ENCODE assay signal across 9 cellular contexts in genomic region chrX:154799554-154800348, GRCh38. TPM values are rescaled to one million over a fixed set of nuclear protein-coding genes. Genes with fewer than 3 reads are reported as not detected.
DNase-seq lines count a peak whose midpoint lies in the region; ATAC-seq, FAIRE-seq and TF ChIP-seq lines count a peak whose summit lies in the region.
"Had no signal": no experiment of that assay in that cellular context is flagged by ENCODE, and none has a peak within 500 bp of the region (broad histone marks: within the 10 kb centered on the region; RNA-seq: fewer than 3 reads in every experiment).

No MANE protein-coding gene starts in this region.

- H3K27me3 ChIP-seq in bronchial epithelial cell (ENCODE audit: control insufficient read depth, insufficient read depth, low read length): no peaks in the 10 kb centered on the region
- no peaks in the 10 kb centered on the region for H3K27me3 ChIP-seq in prostate gland (replicated peaks; ENCODE audit: insufficient read depth)
- H3K27me3 ChIP-seq: uterus had no signal

- no peak overlapping the region for H3K4me3 ChIP-seq in bronchial epithelial cell (ENCODE audit: low read depth, low read length)
- no peak overlapping the region for H3K4me3 ChIP-seq in prostate gland
- H3K4me3 ChIP-seq: uterus had no signal

- FAIRE-seq in GM19239 (lab: Jason Lieb, UNC) (peak; percentile 60), bronchial epithelial cell (lab: Jason Lieb, UNC) (no peak)

- no peak overlapping the region for H3K27ac ChIP-seq in prostate gland
- H3K27ac ChIP-seq: uterus had no signal

- intact Hi-C loops in prostate gland (cut with DNase I): no loop called here

- WGBS in prostate gland: 29% methylated on average over 8 of the region's 9 CpGs

- no peak for TF ChIP-seq CTCF in bronchial epithelial cell (IDR thresholded peaks at IDR 0.05; ENCODE audit: insufficient read depth, low read length, severe bottlenecking)
- TF ChIP-seq CTCF in prostate gland (IDR thresholded peaks at IDR 0.05): no peak

- H3K36me3 ChIP-seq in bronchial epithelial cell (ENCODE audit: control insufficient read depth, insufficient read depth, low read length): no peaks in the 10 kb centered on the region
- H3K36me3 ChIP-seq in prostate gland: no peaks in the 10 kb centered on the region
- H3K36me3 ChIP-seq: uterus had no signal

- H3K9me3 ChIP-seq in prostate gland: no peaks in the 10 kb centered on the region
- H3K9me3 ChIP-seq: uterus had no signal

- peaks cover 4% of the 10 kb centered on the region for H3K4me1 ChIP-seq in prostate gland (replicated peaks)
- H3K4me1 ChIP-seq: uterus had no signal

- DNase-seq in GM19239 (ENCODE audit: insufficient read length, low spot score) (no peak), NCI-H2196 (lab: John Stamatoyannopoulos, UW; ENCODE audit: unreplicated experiment) (peak; percentile 84), bronchial epithelial cell (ENCODE audit: low read depth) (peak; percentile 24), prostate gland (ENCODE audit: low spot score) (peak; percentile 37), NCI-H226 (no peak), islet precursor cell (no peak)

- TF ChIP-seq POLR2A in prostate gland (IDR thresholded peaks at IDR 0.05): no peak

- ATAC-seq in HG02852 (IDR thresholded peaks at IDR 0.05; ENCODE audit: unreplicated experiment): no peak
- no peak for ATAC-seq in GM18511 (IDR thresholded peaks at IDR 0.05; ENCODE audit: unreplicated experiment)

RNA-seq across cellular contexts. Expression of gene MPP1, which starts 5.5 kb away (rescaled TPM):
- total RNA-seq in bronchial epithelial cell: 1.1 and 2.2 TPM in 2 replicates
- 10 to 100 TPM; 38.2 to 43.6 TPM for total RNA-seq in prostate gland

RNA-seq across cellular contexts. Expression of gene SMIM9, which starts 34.7 kb away (rescaled TPM):
- total RNA-seq in bronchial epithelial cell: not detected in 2 replicates
- not detected for total RNA-seq in prostate gland
- total RNA-seq: uterus had no signal

RNA-seq across cellular contexts. Expression of gene DKC1, which starts 37.1 kb away (rescaled TPM):
- total RNA-seq in bronchial epithelial cell (62.1 and 91.1 TPM in 2 replicates), prostate gland (10 to 100 TPM; 22.6 to 58.2 TPM)

RNA-seq across cellular contexts. Expression of gene GAB3, which starts 48.9 kb away (rescaled TPM):
- total RNA-seq in bronchial epithelial cell: under 0.01 and 0.13 TPM in 2 replicates
- 10 to 100 TPM in 1 of 2 donors, 1 to 10 TPM in 1; 1.5 to 12.8 TPM for total RNA-seq in prostate gland

Comparison
In these comparisons a context has a peak if more than half of its experiments do, and no peak if none do; other contexts are left out.
1. DNase-seq: peak in NCI-H2196 (single experiment), bronchial epithelial cell (single experiment) and prostate gland (single experiment); none in GM19239 (single experiment), NCI-H226 (single experiment) and islet precursor cell (single experiment).
2. RNA of gene MPP1, which starts 5.5 kb away (total RNA-seq): 38.2 to 43.6 TPM in prostate gland; 1.1 to 2.2 TPM in bronchial epithelial cell; every median in the first group is over 10 times any median in the second.